In the genomic region with DNA sequence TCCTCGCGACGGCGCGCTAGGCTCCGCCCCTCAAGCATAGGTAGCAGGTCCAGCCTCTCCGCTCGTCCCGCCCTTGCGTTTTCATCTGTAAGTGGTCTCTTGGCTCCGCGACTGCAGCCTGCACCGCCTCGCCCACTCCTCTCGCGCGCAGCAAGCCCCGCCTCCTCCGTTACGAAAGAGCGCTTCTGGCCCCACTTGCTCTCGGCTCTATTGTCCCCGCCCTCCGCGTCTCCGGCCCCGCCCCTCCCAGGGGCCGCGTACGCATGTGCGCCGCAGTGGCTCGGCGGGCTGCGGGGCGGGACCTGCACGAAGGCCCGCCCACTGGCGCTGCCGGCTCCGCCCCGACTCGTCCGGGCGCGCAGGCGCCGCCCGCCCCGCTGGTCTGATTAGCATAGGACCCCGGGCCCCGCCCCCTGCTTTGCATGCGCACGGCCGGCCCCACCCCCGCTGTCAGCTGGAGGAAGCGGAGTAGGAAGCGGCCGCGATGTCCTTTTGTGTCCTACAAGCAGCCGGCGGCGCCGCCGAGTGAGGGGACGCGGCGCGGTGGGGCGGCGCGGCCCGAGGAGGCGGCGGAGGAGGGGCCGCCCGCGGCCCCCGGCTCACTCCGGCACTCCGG, we compare ENCODE assay signal across 8 cellular contexts. TPM values are rescaled to one million over a fixed set of nuclear protein-coding genes. Genes with fewer than 3 reads are reported as not detected.
DNase-seq lines count a peak whose midpoint lies in the region; ATAC-seq and TF ChIP-seq lines count a peak whose summit lies in the region.

A gene (plus strand): TSS at position 450 of the 616 bp plus-strand sequence. CDS start 1,656 bp downstream, outside the sequence.

- in situ Hi-C loops in GM13976 (cut with MboI; ENCODE audit: low sequenced_read_pairs, unreplicated experiment): no loop called here

- H3K4me3 ChIP-seq in parathyroid adenoma (ENCODE audit: low read depth, low read length) (peak within 1 kb of the TSS; percentile 78), tibial artery (peak within 1 kb of the TSS; percentile 66 to 86)

- peak within 1 kb of the TSS; percentile 88 for H3K4me2 ChIP-seq in parathyroid adenoma (ENCODE audit: low read length)

- H3K4me1 ChIP-seq in parathyroid adenoma: peaks cover 5% of the 10 kb centered on the region
- peaks cover 0 to 40% (median 26%) of the 10 kb centered on the region in 4 donors for H3K4me1 ChIP-seq in tibial artery

- H3K4me3 Mint-ChIP-seq in activated naive CD8-positive, alpha-beta T cell treated with anti-CD3 and anti-CD28 coated beads, Interleukin-2, amount 50 U/mL, for 24 hours: peak within 1 kb of the TSS; percentile 99

- intact Hi-C loops in Right ventricle myocardium superior (cut with DNase I) (no loop called here), tibial artery (cut with DNase I; ENCODE audit: low total_unique reads) (no loop called here)

- peaks cover 19% of the 10 kb centered on the region for H3K27me3 Mint-ChIP-seq in activated naive CD8-positive, alpha-beta T cell treated with anti-CD3 and anti-CD28 coated beads, Interleukin-2, amount 50 U/mL, for 24 hours

- TF ChIP-seq CTCF in GM13976 (IDR thresholded peaks at IDR 0.05; ENCODE audit: borderline replicate concordance, control extremely low read depth, extremely low read depth, insufficient read depth, missing control alignments): no peak
- no peak for TF ChIP-seq CTCF in parathyroid adenoma (IDR thresholded peaks at IDR 0.05)
- no peak for TF ChIP-seq CTCF in tibial artery (IDR thresholded peaks at IDR 0.05)

- no peaks in the 10 kb centered on the region for H3K79me2 ChIP-seq in parathyroid adenoma

- no peaks in the 10 kb centered on the region for H3K9me3 Mint-ChIP-seq in activated naive CD8-positive, alpha-beta T cell treated with anti-CD3 and anti-CD28 coated beads, Interleukin-2, amount 50 U/mL, for 24 hours

- peak within 1 kb of the TSS; percentile 11 for H3K9ac ChIP-seq in parathyroid adenoma

- H3K27ac ChIP-seq in parathyroid adenoma (peak within 1 kb of the TSS; percentile 97), tibial artery (peak within 1 kb of the TSS; percentile 82 to 86)

- H3K9me3 ChIP-seq in parathyroid adenoma (ENCODE audit: control insufficient read depth, low read length) (no peaks in the 10 kb centered on the region), tibial artery (no peaks in the 10 kb centered on the region)

- H3K36me3 Mint-ChIP-seq in activated naive CD8-positive, alpha-beta T cell treated with anti-CD3 and anti-CD28 coated beads, Interleukin-2, amount 50 U/mL, for 24 hours (ENCODE audit: low read depth): peaks cover 13% of the 10 kb centered on the region

- peaks cover 38% of the 10 kb centered on the region for H3K4me1 Mint-ChIP-seq in activated naive CD8-positive, alpha-beta T cell treated with anti-CD3 and anti-CD28 coated beads, Interleukin-2, amount 50 U/mL, for 24 hours

- H3K27me3 ChIP-seq in parathyroid adenoma (ENCODE audit: control insufficient read depth, insufficient read depth, low read length): no peaks in the 10 kb centered on the region
- peaks cover 0 to 20% of the 10 kb centered on the region in 2 donors for H3K27me3 ChIP-seq in tibial artery

- H3K36me3 ChIP-seq in parathyroid adenoma (ENCODE audit: control insufficient read depth, insufficient read depth, low read length) (no peaks in the 10 kb centered on the region), tibial artery (no peaks in the 10 kb centered on the region)

- ATAC-seq in HG02852 (IDR thresholded peaks at IDR 0.05; ENCODE audit: unreplicated experiment) (peak; percentile 54), Right ventricle myocardium superior (ENCODE audit: poor library complexity) (peak; percentile 86)
- peak; percentile 72 for ATAC-seq in activated naive CD8-positive, alpha-beta T cell treated with anti-CD3 and anti-CD28 coated beads, Interleukin-2, amount 50 U/mL, for 24 hours

- peak within 1 kb of the TSS; percentile 97 for H3K27ac Mint-ChIP-seq in activated naive CD8-positive, alpha-beta T cell treated with anti-CD3 and anti-CD28 coated beads, Interleukin-2, amount 50 U/mL, for 24 hours

- peak within 1 kb of the TSS; percentile 76 for H2AFZ ChIP-seq in parathyroid adenoma

- DNase-seq in GM13976 (ENCODE audit: low spot score) (peak; percentile 100), NCI-H1436 treated with DMSO at 0.1 percent for 48 hours (lab: John Stamatoyannopoulos, UW) (peak; percentile 97), T follicular helper cell (ENCODE audit: low read depth) (peak; percentile 99), Right ventricle myocardium superior (peak; percentile 100), tibial artery (peak; percentile 100)
- DNase-seq in activated naive CD8-positive, alpha-beta T cell treated with anti-CD3 and anti-CD28 coated beads, Interleukin-2, amount 50 U/mL, for 24 hours: peak; percentile 100

RNA-seq across cellular contexts. Expression of the gene that starts here (rescaled TPM):
- 241 TPM for total RNA-seq in Right ventricle myocardium superior

Comparison
In these comparisons a context has a peak if more than half of its experiments do, and no peak if none do; other contexts are left out.
1. Peak in every context shown above with its lines: DNase-seq, ATAC-seq, H3K4me3 ChIP-seq and H3K27ac ChIP-seq.